Comparison of ENCODE assay signal across 11 cellular contexts in the genomic region with DNA sequence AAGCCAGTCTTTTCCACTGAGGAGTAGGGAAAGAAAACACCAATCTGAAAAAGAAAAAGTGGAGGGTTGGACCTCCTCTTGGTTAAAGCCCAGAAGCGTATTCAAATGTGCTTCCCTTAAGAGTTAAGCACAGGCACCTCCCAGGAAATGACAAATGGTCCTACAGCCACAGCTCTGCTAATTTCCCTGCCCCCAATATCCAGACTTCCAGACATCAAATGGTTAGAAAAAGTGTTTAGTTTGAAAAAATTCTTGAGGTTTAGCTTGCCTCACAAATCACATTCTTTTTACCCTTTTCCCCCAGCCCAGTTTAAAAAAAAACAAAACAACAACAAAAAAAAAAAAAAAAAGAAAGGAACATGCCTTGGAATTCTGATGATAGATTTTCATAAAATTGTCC. TPM values are rescaled to one million over a fixed set of nuclear protein-coding genes. Genes with fewer than 3 reads are reported as not detected.
DNase-seq lines count a peak whose midpoint lies in the region; ATAC-seq and TF ChIP-seq lines count a peak whose summit lies in the region.
"Had no signal": no experiment of that assay in that cellular context is flagged by ENCODE, and none has a peak within 500 bp of the region (broad histone marks: within the 10 kb centered on the region; RNA-seq: fewer than 3 reads in every experiment).

No MANE protein-coding gene starts in this region.

- no peak overlapping the region for H3K23ac ChIP-seq in neuronal stem cell (ENCODE audit: low read depth, low read length, poor library complexity)

- H3K4me2 ChIP-seq in neuronal stem cell (ENCODE audit: insufficient read depth, low read length, poor library complexity, severe bottlenecking), result no peak overlapping the region

- WGBS in neuronal stem cell (ENCODE audit: extremely low coverage in 2 of 2, insufficient read length in 2 of 2, insufficient replicate concordance in 1 of 2), 2 donors, result no CpG with 5 or more reads among the region's 1 CpG

- no peak overlapping the region for H2AK5ac ChIP-seq in neuronal stem cell (ENCODE audit: low read depth, low read length)

- DNase-seq in AG09319 (ENCODE audit: extremely low read depth, low read depth) (peak; percentile 95), SJSA1 (ENCODE audit: low read depth in 1 of 2, low spot score in 2 of 2) (peak; percentile 88 to 95), fibroblast of villous mesenchyme (ENCODE audit: low read depth) (peak; percentile 99), neuronal stem cell (ENCODE audit: low spot score) (no peak), NCI-H1694 treated with DMSO at 0.1 percent for 48 hours (lab: John Stamatoyannopoulos, UW) (no peak), C1 segment of cervical spinal cord (lab: John Stamatoyannopoulos, UW) (no peak)
- DNase-seq in CD4-positive, alpha-beta T cell, result no peak
- DNase-seq: CD8-positive, alpha-beta memory T cell; naive thymus-derived CD8-positive, alpha-beta T cell; NCI-H526 had no signal

- H3K27ac ChIP-seq in SJSA1 (peak overlapping the region; percentile 89), neuronal stem cell (replicated peaks; ENCODE audit: low read length) (peak overlapping the region; percentile 66)
- H3K27ac ChIP-seq in CD4-positive, alpha-beta T cell (ENCODE audit: low read depth, low read length), result no peak overlapping the region

- H3K36me3 ChIP-seq in SJSA1, result no peaks in the 10 kb centered on the region
- H3K36me3 ChIP-seq in neuronal stem cell (replicated peaks in 1 of 2; ENCODE audit: control insufficient read depth in 2 of 2, insufficient read depth in 2 of 2, low read length in 2 of 2), result no peaks in the 10 kb centered on the region

- no peaks in the 10 kb centered on the region for H3K9me3 Mint-ChIP-seq in stimulated activated memory B cell treated with anti-CD40 and anti-IgM and Interleukin-4, amounts not matched to agents 10 μg/mL and 1 μg/mL and 100 μg/mL, for 72 hours
- no peaks in the 10 kb centered on the region for H3K9me3 Mint-ChIP-seq in CD4-positive, alpha-beta T cell

- H3K4ac ChIP-seq in neuronal stem cell (ENCODE audit: low read length), result no peak overlapping the region

- peaks cover 36% of the 10 kb centered on the region for H3K4me1 ChIP-seq in SJSA1 (replicated peaks)
- H3K4me1 ChIP-seq in neuronal stem cell (ENCODE audit: control insufficient read depth in 2 of 2, insufficient read depth in 1 of 2, low read depth in 1 of 2, low read length in 2 of 2), result peaks cover 9 to 13% of the 10 kb centered on the region in 2 donors

- TF ChIP-seq CTCF in AG09319 (IDR thresholded peaks at IDR 0.05; ENCODE audit: low read depth, low read length), result no peak
- TF ChIP-seq CTCF in fibroblast of villous mesenchyme (IDR thresholded peaks at IDR 0.05; ENCODE audit: insufficient read depth, low read depth, low read length), result no peak
- no peak for TF ChIP-seq CTCF in CD4-positive, alpha-beta T cell (IDR thresholded peaks at IDR 0.05)

- no peak overlapping the region for H3K14ac ChIP-seq in neuronal stem cell (ENCODE audit: low read length)

- H3K36me3 Mint-ChIP-seq in stimulated activated memory B cell treated with anti-CD40 and anti-IgM and Interleukin-4, amounts not matched to agents 10 μg/mL and 1 μg/mL and 100 μg/mL, for 72 hours, result no peaks in the 10 kb centered on the region
- H3K36me3 Mint-ChIP-seq in CD4-positive, alpha-beta T cell (ENCODE audit: low read depth), result no peaks in the 10 kb centered on the region
- H3K36me3 Mint-ChIP-seq: CD8-positive, alpha-beta memory T cell; naive thymus-derived CD8-positive, alpha-beta T cell had no signal

- H2BK120ac ChIP-seq in neuronal stem cell (ENCODE audit: low read depth, low read length), result no peak overlapping the region

- no peak overlapping the region for H4K91ac ChIP-seq in neuronal stem cell (ENCODE audit: low read depth, low read length, poor library complexity)

- no peak overlapping the region for H3K4me3 Mint-ChIP-seq in stimulated activated memory B cell treated with anti-CD40 and anti-IgM and Interleukin-4, amounts not matched to agents 10 μg/mL and 1 μg/mL and 100 μg/mL, for 72 hours
- no peak overlapping the region for H3K4me3 Mint-ChIP-seq in CD4-positive, alpha-beta T cell
- H3K4me3 Mint-ChIP-seq: CD8-positive, alpha-beta memory T cell; naive thymus-derived CD8-positive, alpha-beta T cell had no signal

- no peaks in the 10 kb centered on the region for H3K4me1 Mint-ChIP-seq in stimulated activated memory B cell treated with anti-CD40 and anti-IgM and Interleukin-4, amounts not matched to agents 10 μg/mL and 1 μg/mL and 100 μg/mL, for 72 hours
- no peaks in the 10 kb centered on the region for H3K4me1 Mint-ChIP-seq in CD4-positive, alpha-beta T cell (ENCODE audit: low read depth)
- H3K4me1 Mint-ChIP-seq: CD8-positive, alpha-beta memory T cell; naive thymus-derived CD8-positive, alpha-beta T cell had no signal

- no peak overlapping the region for H3K18ac ChIP-seq in neuronal stem cell (ENCODE audit: low read length)

- peak overlapping the region; percentile 74 for H2AFZ ChIP-seq in neuronal stem cell (ENCODE audit: low read length)

- no peak overlapping the region for H4K8ac ChIP-seq in neuronal stem cell (ENCODE audit: low read depth, low read length)

- no peaks in the 10 kb centered on the region for H3K79me1 ChIP-seq in neuronal stem cell (ENCODE audit: low read depth, low read length)

- H2BK15ac ChIP-seq in neuronal stem cell (ENCODE audit: low read length), result no peak overlapping the region

- H3K4me3 ChIP-seq in SJSA1 (peak overlapping the region; percentile 12; the same call in 1 of the 2 replicates), fibroblast of villous mesenchyme (ENCODE audit: low read depth, low read length) (peak overlapping the region; percentile 55), neuronal stem cell (ENCODE audit: low read length in 2 of 2) (no peak overlapping the region)

- no peak overlapping the region for H2BK12ac ChIP-seq in neuronal stem cell (ENCODE audit: low read length)

- H3K9ac ChIP-seq in neuronal stem cell (ENCODE audit: low read depth, low read length, poor library complexity), result no peak overlapping the region

- H3K27me3 ChIP-seq in SJSA1 (replicated peaks) (no peaks in the 10 kb centered on the region), neuronal stem cell (ENCODE audit: control insufficient read depth in 3 of 3, insufficient read depth in 3 of 3, low read depth in 1 of 3, low read length in 3 of 3) (no peaks in the 10 kb centered on the region)
- H3K27me3 ChIP-seq in CD4-positive, alpha-beta T cell (ENCODE audit: control insufficient read depth, insufficient read depth, low read length), result no peaks in the 10 kb centered on the region

- CTCF ChIA-PET in CD4-positive, alpha-beta T cell (lab: Charles Lee), result no interaction called here

- H3K27ac Mint-ChIP-seq in stimulated activated memory B cell treated with anti-CD40 and anti-IgM and Interleukin-4, amounts not matched to agents 10 μg/mL and 1 μg/mL and 100 μg/mL, for 72 hours, result no peak overlapping the region
- H3K27ac Mint-ChIP-seq in CD4-positive, alpha-beta T cell, result no peak overlapping the region
- H3K27ac Mint-ChIP-seq: CD8-positive, alpha-beta memory T cell; naive thymus-derived CD8-positive, alpha-beta T cell had no signal

- POLR2A ChIA-PET in CD4-positive, alpha-beta T cell (lab: Charles Lee), result interaction anchor here (0.7 kb wide), 1 partner anchor 1059 kb away, joined by 5 read pairs; the partner anchor contains the start of gene PON2

- H2BK5ac ChIP-seq in neuronal stem cell (ENCODE audit: low read length), result no peak overlapping the region

- no peak for ATAC-seq in stimulated activated memory B cell treated with anti-CD40 and anti-IgM and Interleukin-4, amounts not matched to agents 10 μg/mL and 1 μg/mL and 100 μg/mL, for 72 hours
- no peak for ATAC-seq in CD4-positive, alpha-beta T cell (ENCODE audit: poor library complexity)
- ATAC-seq: naive thymus-derived CD8-positive, alpha-beta T cell had no signal

- intact Hi-C loops in CD4-positive, alpha-beta T cell (cut with DNase I, micrococcal nuclease), result no loop called here

- H3K9me3 ChIP-seq in SJSA1 (replicated peaks) (no peaks in the 10 kb centered on the region), neuronal stem cell (replicated peaks in 1 of 2; ENCODE audit: control insufficient read depth in 2 of 2, insufficient read depth in 1 of 2, low read depth in 1 of 2, low read length in 2 of 2) (peaks cover 0 to 9% of the 10 kb centered on the region in 2 donors)
- H3K9me3 ChIP-seq in CD4-positive, alpha-beta T cell (ENCODE audit: control insufficient read depth, low read length), result no peaks in the 10 kb centered on the region

- H3K27me3 Mint-ChIP-seq in stimulated activated memory B cell treated with anti-CD40 and anti-IgM and Interleukin-4, amounts not matched to agents 10 μg/mL and 1 μg/mL and 100 μg/mL, for 72 hours, result no peaks in the 10 kb centered on the region
- no peaks in the 10 kb centered on the region for H3K27me3 Mint-ChIP-seq in CD4-positive, alpha-beta T cell

RNA-seq across cellular contexts. Expression of gene COL1A2, which starts 19.0 kb away (rescaled TPM):
- 2,203 and 4,473 TPM in 2 replicates for total RNA-seq in SJSA1 (2014; rRNA removed; shearing (Covaris generic))
- 2,828 and 5,152 TPM in 2 replicates for total RNA-seq in fibroblast of villous mesenchyme
- polyA plus RNA-seq in neuronal stem cell (2013, experiment 1 of 2), result 40.8 TPM
- polyA plus RNA-seq in neuronal stem cell (2013, experiment 2 of 2), result 39.1 TPM
- under 1 TPM; 0.28 to 0.33 TPM for total RNA-seq in CD4-positive, alpha-beta T cell
- total RNA-seq: naive thymus-derived CD8-positive, alpha-beta T cell had no signal
- polyA plus RNA-seq: CD8-positive, alpha-beta memory T cell; naive thymus-derived CD8-positive, alpha-beta T cell had no signal

Comparison
In these comparisons a context has a peak if more than half of its experiments do, and no peak if none do; other contexts are left out.
1. DNase-seq: peak in AG09319 (single experiment), SJSA1 (2 of 2) and fibroblast of villous mesenchyme (single experiment); none in neuronal stem cell (single experiment), CD4-positive, alpha-beta T cell (0 of 10), NCI-H1694 treated with DMSO at 0.1 percent for 48 hours (single experiment) and C1 segment of cervical spinal cord (0 of 14).
2. H3K4me3 ChIP-seq: peak in SJSA1 (single experiment) and fibroblast of villous mesenchyme (single experiment); none in neuronal stem cell (0 of 2).
3. RNA of gene COL1A2, which starts 19.0 kb away (total RNA-seq): 2,828 to 5,152 TPM in fibroblast of villous mesenchyme and 2,203 to 4,473 TPM in SJSA1; 0.28 to 0.33 TPM in CD4-positive, alpha-beta T cell; every median in the first group is over 1,000 times any median in the second.